11 cellular contexts compared by ENCODE assay signal in genomic region chr3:10283638-10284037, GRCh38. TPM values are rescaled to one million over a fixed set of nuclear protein-coding genes. Genes with fewer than 3 reads are reported as not detected.
DNase-seq lines count a peak whose midpoint lies in the region; ATAC-seq and TF ChIP-seq lines count a peak whose summit lies in the region.
"Had no signal": no experiment of that assay in that cellular context is flagged by ENCODE, and none has a peak within 500 bp of the region (broad histone marks: within the 10 kb centered on the region; RNA-seq: fewer than 3 reads in every experiment).

No MANE protein-coding gene starts in this region.

- DNase-seq in activated CD4-positive, alpha-beta T cell treated with anti-CD3 and anti-CD28 coated beads, Interleukin-2, amount 10 ng/mL, durations not matched to agents 7 days and 5 days, result no peak
- DNase-seq in activated CD4-positive, alpha-beta T cell treated with anti-CD3 and anti-CD28 coated beads for 36 hours, result no peak
- DNase-seq in NCI-H2029 (lab: John Stamatoyannopoulos, UW) (peak; percentile 98), astrocyte of the hippocampus (ENCODE audit: low read depth, low spot score) (peak; percentile 31), neural progenitor cell (ENCODE audit: low spot score) (no peak), chondrocyte (ENCODE audit: low spot score) (no peak), osteocyte (ENCODE audit: extremely low spot score, unreplicated experiment) (no peak)
- DNase-seq: activated CD4-positive, alpha-beta T cell treated with anti-CD3 and anti-CD28 coated beads for 48 hours; spleen had no signal

- no peaks in the 10 kb centered on the region for H3K79me2 ChIP-seq in neural progenitor cell (ENCODE audit: low read depth)

- H3K9me3 Mint-ChIP-seq in activated CD4-positive, alpha-beta T cell treated with anti-CD3 and anti-CD28 coated beads, Interleukin-2, amount 10 ng/mL, durations not matched to agents 7 days and 5 days, result no peaks in the 10 kb centered on the region
- no peaks in the 10 kb centered on the region for H3K9me3 Mint-ChIP-seq in activated CD4-positive, alpha-beta T cell treated with anti-CD3 and anti-CD28 coated beads for 36 hours (ENCODE audit: low read depth)
- H3K9me3 Mint-ChIP-seq in neural progenitor cell (no peaks in the 10 kb centered on the region), chondrocyte (ENCODE audit: low read depth) (no peaks in the 10 kb centered on the region), osteocyte (ENCODE audit: unreplicated experiment) (no peaks in the 10 kb centered on the region)

- no peaks in the 10 kb centered on the region for H4K20me1 ChIP-seq in neural progenitor cell (ENCODE audit: low read depth)

- no peaks in the 10 kb centered on the region for H3K9me3 ChIP-seq in neural progenitor cell (ENCODE audit: low read depth)
- H3K9me3 ChIP-seq: spleen had no signal

- H2AFZ ChIP-seq in neural progenitor cell (replicated peaks), result no peak overlapping the region

- peaks cover 34% of the 10 kb centered on the region for H3K4me1 Mint-ChIP-seq in activated CD4-positive, alpha-beta T cell treated with anti-CD3 and anti-CD28 coated beads, Interleukin-2, amount 10 ng/mL, durations not matched to agents 7 days and 5 days
- peaks cover 72% of the 10 kb centered on the region for H3K4me1 Mint-ChIP-seq in activated CD4-positive, alpha-beta T cell treated with anti-CD3 and anti-CD28 coated beads for 36 hours
- H3K4me1 Mint-ChIP-seq in neural progenitor cell (peaks cover 26% of the 10 kb centered on the region), chondrocyte (ENCODE audit: low read depth) (peaks cover 29% of the 10 kb centered on the region), osteocyte (ENCODE audit: unreplicated experiment) (peaks cover 19% of the 10 kb centered on the region)

- TF ChIP-seq CTCF in neural progenitor cell (IDR thresholded peaks at IDR 0.05), result no peak
- TF ChIP-seq CTCF in chondrocyte (IDR thresholded peaks at IDR 0.05), result no peak
- TF ChIP-seq CTCF in osteocyte (IDR thresholded peaks at IDR 0.05), result no peak

- ATAC-seq in activated CD4-positive, alpha-beta T cell treated with anti-CD3 and anti-CD28 coated beads for 36 hours, result no peak
- ATAC-seq in HG03442 (IDR thresholded peaks at IDR 0.05; ENCODE audit: unreplicated experiment), result no peak

- no peak overlapping the region for H3K4me3 Mint-ChIP-seq in activated CD4-positive, alpha-beta T cell treated with anti-CD3 and anti-CD28 coated beads, Interleukin-2, amount 10 ng/mL, durations not matched to agents 7 days and 5 days
- H3K4me3 Mint-ChIP-seq in activated CD4-positive, alpha-beta T cell treated with anti-CD3 and anti-CD28 coated beads for 36 hours, result no peak overlapping the region
- H3K4me3 Mint-ChIP-seq in neural progenitor cell (no peak overlapping the region), chondrocyte (ENCODE audit: unreplicated experiment) (no peak overlapping the region), osteocyte (ENCODE audit: unreplicated experiment) (no peak overlapping the region)

- no peaks in the 10 kb centered on the region for H3K27me3 ChIP-seq in neural progenitor cell
- H3K27me3 ChIP-seq: spleen had no signal

- no peaks in the 10 kb centered on the region for H3F3A ChIP-seq in neural progenitor cell (ENCODE audit: low read depth)

- H3K27me3 Mint-ChIP-seq in activated CD4-positive, alpha-beta T cell treated with anti-CD3 and anti-CD28 coated beads, Interleukin-2, amount 10 ng/mL, durations not matched to agents 7 days and 5 days, result no peaks in the 10 kb centered on the region
- no peaks in the 10 kb centered on the region for H3K27me3 Mint-ChIP-seq in activated CD4-positive, alpha-beta T cell treated with anti-CD3 and anti-CD28 coated beads for 36 hours
- H3K27me3 Mint-ChIP-seq in neural progenitor cell (ENCODE audit: insufficient read depth, low read depth) (peaks cover 2% of the 10 kb centered on the region), chondrocyte (ENCODE audit: low read depth) (no peaks in the 10 kb centered on the region), osteocyte (ENCODE audit: unreplicated experiment) (no peaks in the 10 kb centered on the region)

- POLR2A ChIA-PET in activated CD4-positive, alpha-beta T cell treated with anti-CD3 and anti-CD28 coated beads, Interleukin-2, amount 10 ng/mL, durations not matched to agents 7 days and 5 days (lab: Charles Lee), result no interaction called here
- POLR2A ChIA-PET in activated CD4-positive, alpha-beta T cell treated with anti-CD3 and anti-CD28 coated beads for 36 hours (lab: Charles Lee), result interaction anchor here (1.1 kb wide), 1 partner anchor 12 kb away, joined by 4 read pairs; no protein-coding TSS in a partner anchor

- no peaks in the 10 kb centered on the region for H3K36me3 ChIP-seq in neural progenitor cell

- H3K4me1 ChIP-seq in neural progenitor cell, result peaks cover 16% of the 10 kb centered on the region

- CTCF ChIA-PET in activated CD4-positive, alpha-beta T cell treated with anti-CD3 and anti-CD28 coated beads, Interleukin-2, amount 10 ng/mL, durations not matched to agents 7 days and 5 days (lab: Charles Lee), result interaction anchor here (0.7 to 2.4 kb wide), 6 partner anchors 10 to 329 kb away, joined by 3 to 11 read pairs (median 4); partner anchors contain the start of gene GHRL
- CTCF ChIA-PET in activated CD4-positive, alpha-beta T cell treated with anti-CD3 and anti-CD28 coated beads for 36 hours (lab: Charles Lee), result interaction anchor here (0.6 to 5.3 kb wide), 9 partner anchors 9 to 226 kb away, joined by 3 to 31 read pairs (median 3); no protein-coding TSS in a partner anchor

- H3K4me3 ChIP-seq in neural progenitor cell, result no peak overlapping the region
- H3K4me3 ChIP-seq: spleen had no signal

- peak overlapping the region; percentile 48 for H3K27ac Mint-ChIP-seq in activated CD4-positive, alpha-beta T cell treated with anti-CD3 and anti-CD28 coated beads, Interleukin-2, amount 10 ng/mL, durations not matched to agents 7 days and 5 days
- H3K27ac Mint-ChIP-seq in activated CD4-positive, alpha-beta T cell treated with anti-CD3 and anti-CD28 coated beads for 36 hours, result no peak overlapping the region
- H3K27ac Mint-ChIP-seq in neural progenitor cell, result peak overlapping the region; percentile 37
- H3K27ac Mint-ChIP-seq in chondrocyte (ENCODE audit: unreplicated experiment), result no peak overlapping the region
- no peak overlapping the region for H3K27ac Mint-ChIP-seq in osteocyte (ENCODE audit: unreplicated experiment)

- intact Hi-C loops in activated CD4-positive, alpha-beta T cell treated with anti-CD3 and anti-CD28 coated beads for 36 hours (cut with DNase I, micrococcal nuclease), result no loop called here

- H3K4me2 ChIP-seq in neural progenitor cell, result no peak overlapping the region

- no peak overlapping the region for H3K9ac ChIP-seq in neural progenitor cell

- H3K27ac ChIP-seq in neural progenitor cell, result no peak overlapping the region

- peaks cover 41% of the 10 kb centered on the region for H3K36me3 Mint-ChIP-seq in activated CD4-positive, alpha-beta T cell treated with anti-CD3 and anti-CD28 coated beads, Interleukin-2, amount 10 ng/mL, durations not matched to agents 7 days and 5 days (ENCODE audit: low read depth)
- peaks cover 58% of the 10 kb centered on the region for H3K36me3 Mint-ChIP-seq in activated CD4-positive, alpha-beta T cell treated with anti-CD3 and anti-CD28 coated beads for 36 hours (ENCODE audit: low read depth)
- H3K36me3 Mint-ChIP-seq in neural progenitor cell (peaks cover 10% of the 10 kb centered on the region), chondrocyte (ENCODE audit: low read depth) (peaks cover 19% of the 10 kb centered on the region), osteocyte (ENCODE audit: unreplicated experiment) (peaks cover 16% of the 10 kb centered on the region)

RNA-seq across cellular contexts. Expression of gene GHRL, which starts 9.1 kb away (rescaled TPM):
- under 1 TPM; 0.30 to 0.56 TPM for total RNA-seq in activated CD4-positive, alpha-beta T cell treated with anti-CD3 and anti-CD28 coated beads, Interleukin-2, amount 10 ng/mL, durations not matched to agents 7 days and 5 days
- under 1 TPM; 0.19 to 0.30 TPM for total RNA-seq in activated CD4-positive, alpha-beta T cell treated with anti-CD3 and anti-CD28 coated beads for 36 hours
- total RNA-seq in neural progenitor cell (ENCODE audit: low replicate concordance) (not detected in 2 replicates), chondrocyte (not detected in 3 replicates), osteocyte (0.59 and 0.91 TPM in 2 replicates)
- total RNA-seq: RPMI7951 had no signal

RNA-seq across cellular contexts. Expression of gene TATDN2, which starts 35.4 kb away (rescaled TPM):
- total RNA-seq in activated CD4-positive, alpha-beta T cell treated with anti-CD3 and anti-CD28 coated beads, Interleukin-2, amount 10 ng/mL, durations not matched to agents 7 days and 5 days, result 10 to 100 TPM; 72.3 to 78.4 TPM
- 10 to 100 TPM; 40.0 to 40.2 TPM for total RNA-seq in activated CD4-positive, alpha-beta T cell treated with anti-CD3 and anti-CD28 coated beads for 36 hours
- total RNA-seq in neural progenitor cell (ENCODE audit: low replicate concordance), result 11.7 and 14.9 TPM in 2 replicates
- total RNA-seq in chondrocyte, result 29.9 to 41.5 TPM (median 31.8 TPM) in 3 replicates
- total RNA-seq in osteocyte, result 33.8 and 38.0 TPM in 2 replicates

RNA-seq across cellular contexts. Expression of gene SEC13, which starts 37.3 kb away (rescaled TPM):
- total RNA-seq in activated CD4-positive, alpha-beta T cell treated with anti-CD3 and anti-CD28 coated beads, Interleukin-2, amount 10 ng/mL, durations not matched to agents 7 days and 5 days, result 10 to 100 TPM; 81.3 to 85.5 TPM
- 10 to 100 TPM; 89.9 to 92.0 TPM for total RNA-seq in activated CD4-positive, alpha-beta T cell treated with anti-CD3 and anti-CD28 coated beads for 36 hours
- total RNA-seq in neural progenitor cell (ENCODE audit: low replicate concordance), result 61.2 and 91.2 TPM in 2 replicates
- total RNA-seq in chondrocyte, result 197 to 243 TPM (median 198 TPM) in 3 replicates
- total RNA-seq in osteocyte, result 157 and 161 TPM in 2 replicates

Comparison
In these comparisons a context has a peak if more than half of its experiments do, and no peak if none do; other contexts are left out.
1. H3K27ac Mint-ChIP-seq: peak in activated CD4-positive, alpha-beta T cell treated with anti-CD3 and anti-CD28 coated beads, Interleukin-2, amount 10 ng/mL, durations not matched to agents 7 days and 5 days (single experiment) and neural progenitor cell (single experiment); none in activated CD4-positive, alpha-beta T cell treated with anti-CD3 and anti-CD28 coated beads for 36 hours (single experiment), chondrocyte (single experiment) and osteocyte (single experiment).
2. DNase-seq: peak in NCI-H2029 (single experiment) and astrocyte of the hippocampus (single experiment); none in activated CD4-positive, alpha-beta T cell treated with anti-CD3 and anti-CD28 coated beads, Interleukin-2, amount 10 ng/mL, durations not matched to agents 7 days and 5 days (single experiment), activated CD4-positive, alpha-beta T cell treated with anti-CD3 and anti-CD28 coated beads for 36 hours (single experiment), neural progenitor cell (single experiment), chondrocyte (single experiment) and osteocyte (single experiment).